ENCODE assay signal across 1 cellular context in the genomic region with DNA sequence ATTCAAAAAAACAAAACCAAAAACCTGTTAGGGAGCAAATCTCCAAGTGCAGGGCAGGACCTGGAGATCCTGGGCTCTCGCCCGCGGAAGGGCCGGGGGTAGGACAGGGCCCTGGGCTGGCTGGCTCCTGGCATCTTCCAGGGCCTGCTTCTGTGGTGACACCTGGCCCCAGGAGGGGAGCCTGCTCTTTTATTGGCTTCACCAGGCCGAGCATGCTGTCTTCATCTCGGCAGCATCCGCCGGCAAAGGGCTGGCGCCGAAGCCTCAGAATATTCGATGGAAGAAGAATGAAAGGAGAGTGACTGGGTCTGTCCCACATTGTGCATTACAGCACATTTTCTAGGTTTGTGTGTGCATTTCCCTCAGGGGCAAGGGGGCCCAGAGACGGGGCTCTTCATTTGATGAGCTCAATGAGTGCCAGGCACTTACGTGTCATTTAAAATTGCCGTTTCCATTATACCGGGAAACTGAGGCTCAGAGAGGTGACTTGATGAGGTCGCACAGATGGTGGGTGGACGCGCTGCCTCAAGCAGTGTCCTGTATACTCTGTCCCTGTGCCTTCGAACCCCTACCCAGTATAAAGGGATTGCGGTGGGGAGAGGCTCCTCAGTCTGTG.
TF ChIP-seq lines count a peak whose summit lies in the region.

No MANE protein-coding gene starts in this region.

TF ChIP-seq in K562, 482 proteins besides CTCF, POLR2A, EP300 and RAD21 (continued from another document):
- TF ChIP-seq ZBTB40 (IDR thresholded peaks at IDR 0.05): 0 out of 2 replicates have a peak, but pooled peaks have one; percentile 32
- TF ChIP-seq ZBTB40 (CRISPR knock-in tag; IDR thresholded peaks at IDR 0.05): no peak
- TF ChIP-seq SREBF2 (CRISPR knock-in tag; IDR thresholded peaks at IDR 0.05): no peak
